7 cellular contexts compared by ENCODE assay signal in the genomic region with DNA sequence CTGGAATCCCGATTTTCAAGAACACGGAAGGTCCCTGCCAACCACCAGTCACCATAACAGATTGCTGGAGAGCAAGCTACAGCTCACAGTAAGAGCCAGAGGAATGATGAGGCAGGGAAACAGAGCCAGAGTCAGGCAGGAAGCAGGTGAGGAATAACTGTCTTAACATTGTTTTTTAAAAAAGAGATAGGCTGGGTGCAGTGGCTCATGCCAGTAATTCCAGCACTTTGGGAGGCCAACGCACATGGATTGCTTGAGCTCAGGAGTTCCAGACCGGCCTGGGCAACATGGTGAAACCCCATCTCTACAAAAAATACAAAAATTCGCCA. TPM values are rescaled to one million over a fixed set of nuclear protein-coding genes. Genes with fewer than 3 reads are reported as not detected.
DNase-seq lines count a peak whose midpoint lies in the region; ATAC-seq and TF ChIP-seq lines count a peak whose summit lies in the region.
"Had no signal": no experiment of that assay in that cellular context is flagged by ENCODE, and none has a peak within 500 bp of the region (broad histone marks: within the 10 kb centered on the region; RNA-seq: fewer than 3 reads in every experiment).

No MANE protein-coding gene starts in this region.

- DNase-seq in activated naive CD4-positive, alpha-beta T cell treated with anti-CD3 and anti-CD28 coated beads, Interleukin-2, amount 10 ng/mL, durations not matched to agents 7 days and 5 days: no peak
- DNase-seq in activated naive CD4-positive, alpha-beta T cell treated with Interleukin-2 at 50 U/mL for 16 hours: no peak
- DNase-seq in esophagus muscularis mucosa (ENCODE audit: extremely low spot score): no peak
- DNase-seq in tibial artery: no peak
- DNase-seq in kidney glomerular epithelial cell (lab: John Stamatoyannopoulos, UW): no peak
- DNase-seq: NCI-H748 treated with DMSO at 0.1 percent for 48 hours had no signal

- no peak for TF ChIP-seq CTCF in esophagus muscularis mucosa (IDR thresholded peaks at IDR 0.05)
- TF ChIP-seq CTCF in tibial artery (IDR thresholded peaks at IDR 0.05): no peak

- intact Hi-C loops in esophagus muscularis mucosa (cut with DNase I) (no loop called here), tibial artery (cut with DNase I; ENCODE audit: low total_unique reads) (no loop called here)

- H3K36me3 ChIP-seq in esophagus muscularis mucosa (peaks cover 14 to 61% (median 46%) of the 10 kb centered on the region in 4 donors), tibial artery (peaks cover 24 to 57% (median 51%) of the 10 kb centered on the region in 3 donors)

- peaks cover 66% of the 10 kb centered on the region for H3K36me3 Mint-ChIP-seq in activated naive CD4-positive, alpha-beta T cell treated with anti-CD3 and anti-CD28 coated beads, Interleukin-2, amount 10 ng/mL, durations not matched to agents 7 days and 5 days

- H3K4me1 Mint-ChIP-seq in activated naive CD4-positive, alpha-beta T cell treated with anti-CD3 and anti-CD28 coated beads, Interleukin-2, amount 10 ng/mL, durations not matched to agents 7 days and 5 days: peaks cover 96% of the 10 kb centered on the region

- CTCF ChIA-PET in activated naive CD4-positive, alpha-beta T cell treated with anti-CD3 and anti-CD28 coated beads, Interleukin-2, amount 10 ng/mL, durations not matched to agents 7 days and 5 days (lab: Charles Lee): interaction anchor here (0.6 to 6.7 kb wide), 4 partner anchors 13 to 124 kb away, joined by 3 to 57 read pairs (median 4); partner anchors contain the start of genes CASTOR1 and RNF215

- H3K9me3 ChIP-seq in esophagus muscularis mucosa (no peaks in the 10 kb centered on the region), tibial artery (no peaks in the 10 kb centered on the region)

- no peaks in the 10 kb centered on the region for H3K27me3 Mint-ChIP-seq in activated naive CD4-positive, alpha-beta T cell treated with anti-CD3 and anti-CD28 coated beads, Interleukin-2, amount 10 ng/mL, durations not matched to agents 7 days and 5 days

- H3K4me3 Mint-ChIP-seq in activated naive CD4-positive, alpha-beta T cell treated with anti-CD3 and anti-CD28 coated beads, Interleukin-2, amount 10 ng/mL, durations not matched to agents 7 days and 5 days: peak overlapping the region; percentile 19

- TF ChIP-seq EP300 in esophagus muscularis mucosa (IDR thresholded peaks at IDR 0.05): peak; percentile 19

- H3K9me3 Mint-ChIP-seq in activated naive CD4-positive, alpha-beta T cell treated with anti-CD3 and anti-CD28 coated beads, Interleukin-2, amount 10 ng/mL, durations not matched to agents 7 days and 5 days: no peaks in the 10 kb centered on the region

- H3K4me1 ChIP-seq in esophagus muscularis mucosa (peaks cover 76 to 97% (median 84%) of the 10 kb centered on the region in 4 donors), tibial artery (peaks cover 8 to 95% (median 53%) of the 10 kb centered on the region in 4 donors)

- no peak overlapping the region for H3K4me3 ChIP-seq in esophagus muscularis mucosa
- no peak overlapping the region for H3K4me3 ChIP-seq in tibial artery

- H3K27ac ChIP-seq in esophagus muscularis mucosa (replicated peaks in 1 of 4) (peak overlapping the region; percentile 76 to 88 (median 84)), tibial artery (peak overlapping the region; percentile 38 to 66)

- H3K27me3 ChIP-seq in esophagus muscularis mucosa (no peaks in the 10 kb centered on the region), tibial artery (no peaks in the 10 kb centered on the region)

- peak overlapping the region; percentile 96 for H3K27ac Mint-ChIP-seq in activated naive CD4-positive, alpha-beta T cell treated with anti-CD3 and anti-CD28 coated beads, Interleukin-2, amount 10 ng/mL, durations not matched to agents 7 days and 5 days

- WGBS in esophagus muscularis mucosa: 59% methylated on average over 5 of the region's 5 CpGs

- no peak for ATAC-seq in GM19023 (IDR thresholded peaks at IDR 0.05; ENCODE audit: unreplicated experiment)

- no peak for TF ChIP-seq POLR2A in esophagus muscularis mucosa (IDR thresholded peaks at IDR 0.05; ENCODE audit: low read depth)

RNA-seq across cellular contexts. Expression of gene CASTOR1, which starts 13.5 kb away (rescaled TPM):
- total RNA-seq in esophagus muscularis mucosa: 10 to 100 TPM; 16.5 to 19.4 (median 17.8) TPM

RNA-seq across cellular contexts. Expression of gene TBC1D10A, which starts 24.0 kb away (rescaled TPM):
- total RNA-seq in esophagus muscularis mucosa: 10 to 100 TPM; 29.5 to 40.3 (median 38.0) TPM

RNA-seq across cellular contexts. Expression of gene OSM, which starts 36.1 kb away (rescaled TPM):
- 1 to 10 TPM in 1 of 4 donors, under 1 TPM in 1, not detected in 2; 0.57 to 8.3 TPM for total RNA-seq in esophagus muscularis mucosa

RNA-seq across cellular contexts. Expression of gene SF3A1, which starts 53.9 kb away (rescaled TPM):
- 10 to 100 TPM; 32.8 to 85.8 (median 60.0) TPM for total RNA-seq in esophagus muscularis mucosa

RNA-seq across cellular contexts. Expression of gene CCDC157, which starts 54.0 kb away (rescaled TPM):
- 1 to 10 TPM; 1.5 to 2.5 (median 1.6) TPM for total RNA-seq in esophagus muscularis mucosa
